ENCODE assay signal across 27 cellular contexts in genomic region chr16:49821614-49822282, GRCh38. TPM values are rescaled to one million over a fixed set of nuclear protein-coding genes. Genes with fewer than 3 reads are reported as not detected.
A peak's percentile ranks its signal among the peaks of the same experiment; 100 is the strongest.
DNase-seq lines count a peak whose midpoint lies in the region; ATAC-seq and TF ChIP-seq lines count a peak whose summit lies in the region.
"Had no signal": no experiment of that assay in that cellular context is flagged by ENCODE, and none has a peak within 500 bp of the region (broad histone marks: within the 10 kb centered on the region; RNA-seq: fewer than 3 reads in every experiment).

No MANE protein-coding gene starts in this region.

- no peaks in the 10 kb centered on the region for H3K9me3 Mint-ChIP-seq in WTC11
- H3K9me3 Mint-ChIP-seq: activated CD4-positive, alpha-beta T cell treated with anti-CD3 and anti-CD28 coated beads, Interleukin-2, amount 10 ng/mL, durations not matched to agents 7 days and 5 days; activated naive CD4-positive, alpha-beta T cell treated with anti-CD3 and anti-CD28 coated beads, Interleukin-2, amount 50 U/mL, for 24 hours; activated T-helper 1 cell treated with anti-CD3 and anti-CD28 coated beads, Interleukin-12 subunit alpha, Interleukin-12 subunit beta, Interleukin-2, Interleukin-4 antibody, amounts not matched to agents 30 ng/mL and 10 ng/mL and 1 ng/mL, durations not matched to agents 14 hours and 24 hours and 36 hours; dendritic cell treated with granulocyte-macrophage colony-stimulating factor and Interleukin-4, amounts not matched to agents 40 ng/mL and 50 ng/mL, for 4 days; immature natural killer cell; stimulated activated naive CD8-positive, alpha-beta T cell treated with anti-CD3 and anti-CD28 coated beads, Interleukin-15, amount 100 ng/mL, for 72 hours; T-helper 2 cell treated with Interferon-gamma antibody and Interleukin-4, amounts not matched to agents 5 μg/mL and 100 μg/mL, for 36 hours had no signal

- peak overlapping the region in 2 of 11 experiments; percentile 45 to 46; a peak in 2 of 22 replicates for H3K27ac ChIP-seq in BLaER1 treated with 17β-estradiol and CSF1 and Interleukin-3, amounts not matched to agents 10 nM and 100 nM
- H3K27ac ChIP-seq in iPS-20b (ENCODE audit: low read length) (no peak overlapping the region), neuronal stem cell (replicated peaks; ENCODE audit: low read length) (peak overlapping the region; percentile 13), upper lobe of left lung (no peak overlapping the region)
- H3K27ac ChIP-seq: cardiac muscle cell, tibial nerve, VCaP had no signal

- H3K27ac Mint-ChIP-seq in WTC11: peak overlapping the region; percentile 85
- H3K27ac Mint-ChIP-seq: activated CD4-positive, alpha-beta T cell treated with anti-CD3 and anti-CD28 coated beads, Interleukin-2, amount 10 ng/mL, durations not matched to agents 7 days and 5 days; activated naive CD4-positive, alpha-beta T cell treated with anti-CD3 and anti-CD28 coated beads, Interleukin-2, amount 50 U/mL, for 24 hours; activated T-helper 1 cell treated with anti-CD3 and anti-CD28 coated beads, Interleukin-12 subunit alpha, Interleukin-12 subunit beta, Interleukin-2, Interleukin-4 antibody, amounts not matched to agents 30 ng/mL and 10 ng/mL and 1 ng/mL, durations not matched to agents 14 hours and 24 hours and 36 hours; dendritic cell treated with granulocyte-macrophage colony-stimulating factor and Interleukin-4, amounts not matched to agents 40 ng/mL and 50 ng/mL, for 4 days; immature natural killer cell; progenitor cell of endocrine pancreas; stimulated activated naive CD8-positive, alpha-beta T cell treated with anti-CD3 and anti-CD28 coated beads, Interleukin-15, amount 100 ng/mL, for 72 hours; T-helper 2 cell treated with Interferon-gamma antibody and Interleukin-4, amounts not matched to agents 5 μg/mL and 100 μg/mL, for 36 hours had no signal

- no peak overlapping the region for H4K91ac ChIP-seq in neuronal stem cell (ENCODE audit: low read depth, low read length, poor library complexity)

- TF ChIP-seq EP300 in upper lobe of left lung (IDR thresholded peaks at IDR 0.05): no peak

- ATAC-seq in WTC11: peak; percentile 71
- no peak for ATAC-seq in HG02884 (IDR thresholded peaks at IDR 0.05; ENCODE audit: unreplicated experiment)
- no peak for ATAC-seq in upper lobe of left lung (ENCODE audit: low FRiP score in 2 of 2)
- no peak for ATAC-seq in HG03571 (IDR thresholded peaks at IDR 0.05; ENCODE audit: unreplicated experiment)
- no peak for ATAC-seq in GM18861 (IDR thresholded peaks at IDR 0.05; ENCODE audit: unreplicated experiment)
- ATAC-seq: left ventricle myocardium superior; mucosa of descending colon; stimulated activated naive CD8-positive, alpha-beta T cell treated with anti-CD3 and anti-CD28 coated beads, Interleukin-15, amount 100 ng/mL, for 72 hours had no signal

- H3K4me3 Mint-ChIP-seq in WTC11: no peak overlapping the region
- H3K4me3 Mint-ChIP-seq: activated CD4-positive, alpha-beta T cell treated with anti-CD3 and anti-CD28 coated beads, Interleukin-2, amount 10 ng/mL, durations not matched to agents 7 days and 5 days; activated naive CD4-positive, alpha-beta T cell treated with anti-CD3 and anti-CD28 coated beads, Interleukin-2, amount 50 U/mL, for 24 hours; activated T-helper 1 cell treated with anti-CD3 and anti-CD28 coated beads, Interleukin-12 subunit alpha, Interleukin-12 subunit beta, Interleukin-2, Interleukin-4 antibody, amounts not matched to agents 30 ng/mL and 10 ng/mL and 1 ng/mL, durations not matched to agents 14 hours and 24 hours and 36 hours; dendritic cell treated with granulocyte-macrophage colony-stimulating factor and Interleukin-4, amounts not matched to agents 40 ng/mL and 50 ng/mL, for 4 days; immature natural killer cell; stimulated activated naive CD8-positive, alpha-beta T cell treated with anti-CD3 and anti-CD28 coated beads, Interleukin-15, amount 100 ng/mL, for 72 hours; T-helper 2 cell treated with Interferon-gamma antibody and Interleukin-4, amounts not matched to agents 5 μg/mL and 100 μg/mL, for 36 hours had no signal

- peaks cover 5% of the 10 kb centered on the region for H3K79me1 ChIP-seq in neuronal stem cell (ENCODE audit: low read depth, low read length)

- H3K23ac ChIP-seq in neuronal stem cell (ENCODE audit: low read depth, low read length, poor library complexity): no peak overlapping the region

- no peak overlapping the region for H2BK12ac ChIP-seq in neuronal stem cell (ENCODE audit: low read length)

- peaks cover 0 to 8% (median 0%) of the 10 kb centered on the region in 11 experiments; a peak in 2 of 22 replicates for H3K36me3 ChIP-seq in BLaER1 treated with 17β-estradiol and CSF1 and Interleukin-3, amounts not matched to agents 10 nM and 100 nM
- H3K36me3 ChIP-seq in iPS-20b (ENCODE audit: insufficient read depth, low read depth, low read length) (peaks cover 10% of the 10 kb centered on the region; the same call in 1 of the 2 replicates), neuronal stem cell (replicated peaks in 1 of 2; ENCODE audit: control insufficient read depth in 2 of 2, insufficient read depth in 2 of 2, low read length in 2 of 2) (peaks cover 5 to 61% of the 10 kb centered on the region in 2 donors), upper lobe of left lung (no peaks in the 10 kb centered on the region)
- H3K36me3 ChIP-seq: cardiac muscle cell, tibial nerve had no signal

- peak overlapping the region; percentile 3 for H2AFZ ChIP-seq in neuronal stem cell (ENCODE audit: low read length)

- H2AK5ac ChIP-seq in neuronal stem cell (ENCODE audit: low read depth, low read length): no peak overlapping the region

- DNase-seq in WTC11 (ENCODE audit: low spot score): no peak
- no peak for DNase-seq in neuronal stem cell (ENCODE audit: low spot score)
- DNase-seq in upper lobe of left lung: no peak
- DNase-seq: activated CD4-positive, alpha-beta T cell treated with anti-CD3 and anti-CD28 coated beads, Interleukin-2, amount 10 ng/mL, durations not matched to agents 7 days and 5 days; DMS53; GF-D8; immature natural killer cell; left ventricle myocardium superior; mucosa of descending colon; NCI-H1694; NCI-H2227 treated with DMSO at 0.1 percent for 48 hours; NCI-H69; stimulated activated naive CD8-positive, alpha-beta T cell treated with anti-CD3 and anti-CD28 coated beads, Interleukin-15, amount 100 ng/mL, for 72 hours had no signal

- POLR2A ChIA-PET in WTC11 (lab: Charles Lee): interaction anchor here (0.7 kb wide), 1 partner anchor 21 kb away, joined by 3 read pairs; no protein-coding TSS in a partner anchor

- peaks cover 0 to 5% (median 0%) of the 10 kb centered on the region in 11 experiments; a peak in 1 of 22 replicates for H4K20me1 ChIP-seq in BLaER1 treated with 17β-estradiol and CSF1 and Interleukin-3, amounts not matched to agents 10 nM and 100 nM

- H3K9ac ChIP-seq in BLaER1 treated with 17β-estradiol and CSF1 and Interleukin-3, amounts not matched to agents 10 nM and 100 nM: peak overlapping the region in 5 of 11 experiments; percentile 7 to 49 (median 39); a peak in 4 of 22 replicates
- H3K9ac ChIP-seq in iPS-20b (ENCODE audit: low read depth, low read length) (peak overlapping the region; percentile 58; the same call in 1 of the 2 replicates), neuronal stem cell (ENCODE audit: low read depth, low read length, poor library complexity) (no peak overlapping the region)

- H2BK15ac ChIP-seq in neuronal stem cell (ENCODE audit: low read length): no peak overlapping the region

- no peaks in the 10 kb centered on the region for H3K27me3 Mint-ChIP-seq in WTC11 (ENCODE audit: low read depth)
- H3K27me3 Mint-ChIP-seq: activated CD4-positive, alpha-beta T cell treated with anti-CD3 and anti-CD28 coated beads, Interleukin-2, amount 10 ng/mL, durations not matched to agents 7 days and 5 days; progenitor cell of endocrine pancreas had no signal

- no peak overlapping the region for H3K14ac ChIP-seq in neuronal stem cell (ENCODE audit: low read length)

- H3K18ac ChIP-seq in neuronal stem cell (ENCODE audit: low read length): peak overlapping the region; percentile 62

- no peak overlapping the region for H2BK120ac ChIP-seq in neuronal stem cell (ENCODE audit: low read depth, low read length)

- TF ChIP-seq POLR2A in upper lobe of left lung (IDR thresholded peaks at IDR 0.05): no peak

- WGBS in neuronal stem cell (ENCODE audit: extremely low coverage in 2 of 2, insufficient read length in 2 of 2, insufficient replicate concordance in 1 of 2), 2 donors: no CpG with 5 or more reads among the region's 13 CpGs
- 86 to 89% methylated on average over 13 of the region's 13 CpGs for WGBS in upper lobe of left lung, 2 donors

- H3K9me3 ChIP-seq in BLaER1 treated with 17β-estradiol and CSF1 and Interleukin-3, amounts not matched to agents 10 nM and 100 nM (replicated peaks in 1 of 11): no peaks in the 10 kb centered on the region
- H3K9me3 ChIP-seq in iPS-20b (ENCODE audit: insufficient read depth, low read depth, low read length) (no peaks in the 10 kb centered on the region), neuronal stem cell (replicated peaks in 1 of 2; ENCODE audit: control insufficient read depth in 2 of 2, insufficient read depth in 1 of 2, low read depth in 1 of 2, low read length in 2 of 2) (no peaks in the 10 kb centered on the region), upper lobe of left lung (no peaks in the 10 kb centered on the region)
- H3K9me3 ChIP-seq: mucosa of descending colon, tibial nerve had no signal

- peaks cover 8 to 68% (median 63%) of the 10 kb centered on the region in 10 experiments; a peak in 19 of 20 replicates for H3K4me1 ChIP-seq in BLaER1 treated with 17β-estradiol and CSF1 and Interleukin-3, amounts not matched to agents 10 nM and 100 nM
- H3K4me1 ChIP-seq in iPS-20b (ENCODE audit: insufficient read depth, low read length): peaks cover 22% of the 10 kb centered on the region
- peaks cover 17 to 22% of the 10 kb centered on the region in 2 donors for H3K4me1 ChIP-seq in neuronal stem cell (ENCODE audit: control insufficient read depth in 2 of 2, insufficient read depth in 1 of 2, low read depth in 1 of 2, low read length in 2 of 2)
- peaks cover 8 to 22% (median 14%) of the 10 kb centered on the region in 4 donors for H3K4me1 ChIP-seq in upper lobe of left lung

- peak overlapping the region in 9 of 11 experiments; percentile 32 to 74 (median 49); a peak in 16 of 22 replicates for H3K4me2 ChIP-seq in BLaER1 treated with 17β-estradiol and CSF1 and Interleukin-3, amounts not matched to agents 10 nM and 100 nM
- H3K4me2 ChIP-seq in neuronal stem cell (ENCODE audit: insufficient read depth, low read length, poor library complexity, severe bottlenecking): no peak overlapping the region

- CTCF ChIA-PET in WTC11 (lab: Charles Lee): interaction anchor here (0.7 to 3.7 kb wide), 2 partner anchors 68 to 100 kb away, joined by 3 to 12 read pairs; no protein-coding TSS in a partner anchor

- no peak overlapping the region for H4K8ac ChIP-seq in neuronal stem cell (ENCODE audit: low read depth, low read length)

- H2BK5ac ChIP-seq in neuronal stem cell (ENCODE audit: low read length): no peak overlapping the region

- H3K4me1 Mint-ChIP-seq in WTC11: peaks cover 55% of the 10 kb centered on the region
- H3K4me1 Mint-ChIP-seq: activated CD4-positive, alpha-beta T cell treated with anti-CD3 and anti-CD28 coated beads, Interleukin-2, amount 10 ng/mL, durations not matched to agents 7 days and 5 days; activated naive CD4-positive, alpha-beta T cell treated with anti-CD3 and anti-CD28 coated beads, Interleukin-2, amount 50 U/mL, for 24 hours; immature natural killer cell; stimulated activated naive CD8-positive, alpha-beta T cell treated with anti-CD3 and anti-CD28 coated beads, Interleukin-15, amount 100 ng/mL, for 72 hours had no signal

- no peak overlapping the region for H3K4ac ChIP-seq in neuronal stem cell (ENCODE audit: low read length)

- H3K4me3 ChIP-seq in BLaER1 treated with 17β-estradiol and CSF1 and Interleukin-3, amounts not matched to agents 10 nM and 100 nM: no peak overlapping the region
- H3K4me3 ChIP-seq in iPS-20b (ENCODE audit: low read length) (no peak overlapping the region), neuronal stem cell (ENCODE audit: low read length in 2 of 2) (no peak overlapping the region), upper lobe of left lung (no peak overlapping the region)
- H3K4me3 ChIP-seq: cardiac muscle cell, mucosa of descending colon, tibial nerve had no signal

- H3K36me3 Mint-ChIP-seq in WTC11: no peaks in the 10 kb centered on the region
- H3K36me3 Mint-ChIP-seq: activated naive CD4-positive, alpha-beta T cell treated with anti-CD3 and anti-CD28 coated beads, Interleukin-2, amount 50 U/mL, for 24 hours; immature natural killer cell had no signal

- TF ChIP-seq CTCF in WTC11 (IDR thresholded peaks at IDR 0.05) (no peak), upper lobe of left lung (IDR thresholded peaks at IDR 0.05) (no peak)

- no peaks in the 10 kb centered on the region for H3K27me3 ChIP-seq in BLaER1 treated with 17β-estradiol and CSF1 and Interleukin-3, amounts not matched to agents 10 nM and 100 nM
- H3K27me3 ChIP-seq in iPS-20b (ENCODE audit: insufficient read depth, low read length): no peaks in the 10 kb centered on the region
- no peaks in the 10 kb centered on the region for H3K27me3 ChIP-seq in neuronal stem cell (ENCODE audit: control insufficient read depth in 3 of 3, insufficient read depth in 3 of 3, low read depth in 1 of 3, low read length in 3 of 3)
- H3K27me3 ChIP-seq in upper lobe of left lung: no peaks in the 10 kb centered on the region
- H3K27me3 ChIP-seq: cardiac muscle cell, tibial nerve had no signal

RNA-seq across cellular contexts. Expression of gene ZNF423, which starts 34.2 kb away (rescaled TPM):
- total RNA-seq in WTC11 (2021) (37.6 to 38.8 TPM (median 38.6 TPM) in 3 replicates), upper lobe of left lung (10 to 100 TPM in 2 of 6 donors, 1 to 10 TPM in 4; 4.1 to 11.4 (median 6.7) TPM)
- polyA plus RNA-seq in neuronal stem cell (2013, experiment 1 of 2): 27.7 TPM
- polyA plus RNA-seq in neuronal stem cell (2013, experiment 2 of 2): 27.1 TPM
- total RNA-seq: A172; activated CD4-positive, alpha-beta T cell treated with anti-CD3 and anti-CD28 coated beads, Interleukin-2, amount 10 ng/mL, durations not matched to agents 7 days and 5 days; activated T-helper 1 cell treated with anti-CD3 and anti-CD28 coated beads, Interleukin-12 subunit alpha, Interleukin-12 subunit beta, Interleukin-2, Interleukin-4 antibody, amounts not matched to agents 30 ng/mL and 10 ng/mL and 1 ng/mL, durations not matched to agents 14 hours and 24 hours and 36 hours had no signal
- polyA plus RNA-seq: immature natural killer cell had no signal
